In genomic region chr2:207412787-207413310, GRCh38 we compare ENCODE assay signal across 22 cellular contexts.
"Had no signal": no experiment of that assay in that cellular context is flagged by ENCODE, and none has a peak within 500 bp of the region (broad histone marks: within the 10 kb centered on the region; RNA-seq: fewer than 3 reads in every experiment).

No MANE protein-coding gene starts in this region.

- H3K27me3 ChIP-seq: sigmoid colon, suprapubic skin, transverse colon, upper lobe of right lung, uterus had no signal

- H3K36me3 ChIP-seq: prostate gland, sigmoid colon, suprapubic skin, transverse colon, upper lobe of right lung, uterus had no signal

- ATAC-seq: effector memory CD8-positive, alpha-beta T cell; left lobe of liver; mucosa of descending colon; natural killer cell treated with Interleukin-12 subunit alpha and Interleukin-12 subunit beta and Interleukin-15 and Interleukin-18, amount 100 ng/mL, for 72 hours; right cardiac atrium; stimulated activated naive B cell treated with anti-CD40 and anti-IgM and Interleukin-4, amounts not matched to agents 10 μg/mL and 1 μg/mL and 100 μg/mL, for 72 hours; upper lobe of right lung had no signal

- H3K27ac ChIP-seq: prostate gland, sigmoid colon, suprapubic skin, transverse colon, upper lobe of right lung, uterus had no signal

- H3K4me3 ChIP-seq: mucosa of descending colon, prostate gland, sigmoid colon, suprapubic skin, transverse colon, upper lobe of right lung, uterus had no signal

- H3K4me1 ChIP-seq: prostate gland, uterus had no signal

- H3K9me3 ChIP-seq: mucosa of descending colon, prostate gland, sigmoid colon, suprapubic skin, transverse colon, upper lobe of right lung, uterus had no signal

- DNase-seq: cortex of kidney; effector memory CD8-positive, alpha-beta T cell; erythroblast; hypothalamus; immature natural killer cell; islet precursor cell; kidney glomerular epithelial cell; mesenchymal stem cell; mucosa of descending colon; naive B cell; nucleus accumbens; right cardiac atrium; sigmoid colon; stimulated activated CD4-positive, alpha-beta T cell treated with anti-CD3 and anti-CD28 coated beads, Interleukin-4, amount 100 ng/mL, for 4 hours; stimulated activated naive B cell treated with anti-CD40 and anti-IgM and Interleukin-4, amounts not matched to agents 10 μg/mL and 1 μg/mL and 100 μg/mL, for 72 hours; transverse colon; upper lobe of right lung; uterus had no signal
